In genomic region chr7:140062528-140063299, GRCh38 we compare ENCODE assay signal across 8 cellular contexts. TPM values are rescaled to one million over a fixed set of nuclear protein-coding genes. Genes with fewer than 3 reads are reported as not detected.
DNase-seq lines count a peak whose midpoint lies in the region; ATAC-seq lines count a peak whose summit lies in the region.

PARP12 (minus strand) TSS chr7:140062951; CDS start chr7:140062847, 104 bp downstream.

- peaks cover 14% of the 10 kb centered on the region for H3K79me1 ChIP-seq in mesenchymal stem cell (replicated peaks; ENCODE audit: low read length, poor library complexity, severe bottlenecking)

- peak within 1 kb of the TSS; percentile 84 for H3K27ac ChIP-seq in effector memory CD4-positive, alpha-beta T cell (ENCODE audit: insufficient read depth, low read length, poor library complexity, severe bottlenecking)
- H3K27ac ChIP-seq in mesenchymal stem cell (ENCODE audit: low read length, poor library complexity, severe bottlenecking) = no peak within 1 kb of the TSS

- no peaks in the 10 kb centered on the region for H3K36me3 ChIP-seq in effector memory CD4-positive, alpha-beta T cell (ENCODE audit: control insufficient read depth, insufficient read depth, low read length)
- peaks cover 0 to 1% of the 10 kb centered on the region in 2 experiments for H3K36me3 ChIP-seq in mesenchymal stem cell (ENCODE audit: control insufficient read depth in 1 of 2, insufficient read depth in 2 of 2, low read depth in 1 of 2, low read length in 2 of 2)

- H2BK15ac ChIP-seq in mesenchymal stem cell (ENCODE audit: low read depth, poor library complexity, severe bottlenecking) = peak within 1 kb of the TSS; percentile 65

- H3K23ac ChIP-seq in mesenchymal stem cell (ENCODE audit: low read length in 2 of 2) = peak within 1 kb of the TSS in 1 of 2 experiments; percentile 92

- H2AK5ac ChIP-seq in mesenchymal stem cell (ENCODE audit: low read length, severe bottlenecking) = no peak within 1 kb of the TSS

- DNase-seq in AML-193 (lab: John Stamatoyannopoulos, UW) (peak; percentile 40 to 51), NCI-H69 (lab: John Stamatoyannopoulos, UW) (peak; percentile 87), mesenchymal stem cell (peak; percentile 89)
- DNase-seq in activated CD8-positive, alpha-beta memory T cell treated with anti-CD3 and anti-CD28 coated beads for 1 hour (ENCODE audit: extremely low read depth in 1 of 2, low read depth in 1 of 2) = peak; percentile 60 to 87
- DNase-seq in effector memory CD4-positive, alpha-beta T cell = peak; percentile 77 to 87 (median 79)
- DNase-seq in stimulated activated CD8-positive, alpha-beta memory T cell treated with anti-CD3 and anti-CD28 coated beads, Interleukin-12 subunit alpha, Interleukin-12 subunit beta, amount 100 ng/mL, for 4 hours (ENCODE audit: low read depth) = peak; percentile 87

- peak within 1 kb of the TSS; percentile 98 for H4K91ac ChIP-seq in mesenchymal stem cell (ENCODE audit: low read length)

- WGBS in mesenchymal stem cell = 2% methylated on average over 77 of the region's 106 CpGs

- ATAC-seq in GM19043 (IDR thresholded peaks at IDR 0.05; ENCODE audit: low read depth, unreplicated experiment) (peak; percentile 87), HG03354 (IDR thresholded peaks at IDR 0.05; ENCODE audit: poor library complexity, severe bottlenecking, unreplicated experiment) (peak; percentile 92)

- peak within 1 kb of the TSS; percentile 85 to 95 for H3K4ac ChIP-seq in mesenchymal stem cell (ENCODE audit: low read depth in 1 of 2, low read length in 2 of 2)

- peaks cover 30% of the 10 kb centered on the region for H3K4me1 ChIP-seq in effector memory CD4-positive, alpha-beta T cell (ENCODE audit: control insufficient read depth, insufficient read depth, low read length, poor library complexity, severe bottlenecking)
- H3K4me1 ChIP-seq in mesenchymal stem cell (ENCODE audit: control insufficient read depth, insufficient read depth, low read depth, low read length) = peaks cover 20% of the 10 kb centered on the region

- H2AFZ ChIP-seq in mesenchymal stem cell (ENCODE audit: low read depth, low read length) = peak within 1 kb of the TSS; percentile 96

- H2BK5ac ChIP-seq in mesenchymal stem cell (ENCODE audit: low read depth, low read length, poor library complexity, severe bottlenecking) = peak within 1 kb of the TSS; percentile 61

- peak within 1 kb of the TSS; percentile 72 to 96 for H2BK12ac ChIP-seq in mesenchymal stem cell (ENCODE audit: low read length in 2 of 2)

- H3K4me3 ChIP-seq in effector memory CD4-positive, alpha-beta T cell (ENCODE audit: insufficient read depth, low read depth, low read length, poor library complexity, severe bottlenecking) = peak within 1 kb of the TSS; percentile 83
- H3K4me3 ChIP-seq in mesenchymal stem cell (ENCODE audit: insufficient read depth in 1 of 2, low read depth in 1 of 2, low read length in 2 of 2) = peak within 1 kb of the TSS; percentile 85 to 87

- H3K9me3 ChIP-seq in effector memory CD4-positive, alpha-beta T cell (ENCODE audit: control insufficient read depth, low read length) = no peaks in the 10 kb centered on the region
- peaks cover 13% of the 10 kb centered on the region for H3K9me3 ChIP-seq in mesenchymal stem cell (ENCODE audit: control insufficient read depth, low read length)

- peak within 1 kb of the TSS; percentile 96 for H2BK120ac ChIP-seq in mesenchymal stem cell (ENCODE audit: low read depth, low read length)

- H3K27me3 ChIP-seq in effector memory CD4-positive, alpha-beta T cell (replicated peaks; ENCODE audit: control insufficient read depth, insufficient read depth, low read length, poor library complexity, severe bottlenecking) = no peaks in the 10 kb centered on the region
- no peaks in the 10 kb centered on the region for H3K27me3 ChIP-seq in mesenchymal stem cell (ENCODE audit: control insufficient read depth in 1 of 2, insufficient read depth in 1 of 2, low read length in 2 of 2)

- H3K9ac ChIP-seq in mesenchymal stem cell (ENCODE audit: low read length) = peak within 1 kb of the TSS; percentile 93

- H4K8ac ChIP-seq in mesenchymal stem cell (ENCODE audit: low read length) = peak within 1 kb of the TSS; percentile 97

- H3K18ac ChIP-seq in mesenchymal stem cell (ENCODE audit: low read depth in 1 of 2, low read length in 2 of 2) = peak within 1 kb of the TSS; percentile 92 to 97

- peak within 1 kb of the TSS in 1 of 2 experiments; percentile 91 for H3K14ac ChIP-seq in mesenchymal stem cell (ENCODE audit: low read length in 2 of 2)

- H3K4me2 ChIP-seq in mesenchymal stem cell (ENCODE audit: low read length, poor library complexity, severe bottlenecking) = peak within 1 kb of the TSS; percentile 85

RNA-seq across cellular contexts. Expression of gene PARP12, which starts in this region (rescaled TPM):
- polyA plus RNA-seq in mesenchymal stem cell (2013, experiment 1 of 2) = 6.1 TPM
- polyA plus RNA-seq in mesenchymal stem cell (2013, experiment 2 of 2) = 6.1 TPM
